ENCODE assay signal across 1 cellular context in genomic region chr4:161704653-161705052, GRCh38.
TF ChIP-seq lines count a peak whose summit lies in the region.

No MANE protein-coding gene starts in this region.

TF ChIP-seq in GM12878, 131 proteins besides CTCF, POLR2A, EP300 and RAD21 (continued from another document):
- TF ChIP-seq CEBPB (IDR thresholded peaks at IDR 0.05; ENCODE audit: borderline replicate concordance in 1 of 2, low read depth in 2 of 2, low read length in 2 of 2) (no peak), YBX1 (IDR thresholded peaks at IDR 0.05) (no peak), ESRRA (IDR thresholded peaks at IDR 0.05; ENCODE audit: low read length) (no peak), KAT2A (conservative IDR thresholded peaks at IDR 0.05; ENCODE audit: control insufficient read depth, low read depth, low read length) (no peak), PBX3 (IDR thresholded peaks at IDR 0.05; ENCODE audit: insufficient replicate concordance, low read depth, low read length) (no peak), SMAD1 (IDR thresholded peaks at IDR 0.05; ENCODE audit: low read depth, partially characterized antibody) (no peak), CUX1 (IDR thresholded peaks at IDR 0.05; ENCODE audit: insufficient replicate concordance, low read depth, low read length) (no peak), EED (IDR thresholded peaks at IDR 0.05; ENCODE audit: low read depth) (no peak), TAF1 (IDR thresholded peaks at IDR 0.05; ENCODE audit: borderline replicate concordance, low read depth, low read length) (no peak), KLF5 (IDR thresholded peaks at IDR 0.05; ENCODE audit: partially characterized antibody) (no peak), PML (IDR thresholded peaks at IDR 0.05; ENCODE audit: low read length) (no peak)
